ENCODE assay signal across 18 cellular contexts in genomic region chr11:11073996-11074395, GRCh38.
"Had no signal": no experiment of that assay in that cellular context is flagged by ENCODE, and none has a peak within 500 bp of the region (broad histone marks: within the 10 kb centered on the region; RNA-seq: fewer than 3 reads in every experiment).

No MANE protein-coding gene starts in this region.

- H3K36me3 ChIP-seq: lower lobe of right lung, sigmoid colon, stomach, vagina had no signal

- H3K9me3 ChIP-seq: lower lobe of right lung, sigmoid colon, stomach, vagina had no signal

- DNase-seq: activated CD4-positive, alpha-beta T cell treated with anti-CD3 and anti-CD28 coated beads for 1 hour; activated CD4-positive, alpha-beta T cell treated with anti-CD3 and anti-CD28 coated beads, Interleukin-2, amount 50 U/mL, for 1 hour; activated CD8-positive, alpha-beta T cell treated with anti-CD3 and anti-CD28 coated beads, Interleukin-2, amount 10 ng/mL, durations not matched to agents 7 days and 5 days; activated gamma-delta T cell; aorta; cerebellar nuclear complex; endodermal cell; foreskin fibroblast; kidney; lower lobe of right lung; naive B cell; sigmoid colon; stimulated activated CD4-positive, alpha-beta T cell treated with anti-CD3 and anti-CD28 coated beads, Interleukin-15, amount 100 ng/mL, for 24 hours; stomach; T-helper 9 cell had no signal

- H3K4me2 ChIP-seq: smooth muscle cell had no signal

- H3K4me1 ChIP-seq: lower lobe of right lung, stomach had no signal

- H3K27ac ChIP-seq: coronary artery, lower lobe of right lung, sigmoid colon, stomach, vagina had no signal

- H3K4me3 ChIP-seq: coronary artery, lower lobe of right lung, sigmoid colon, smooth muscle cell, stomach, vagina had no signal

- H3K27me3 ChIP-seq: sigmoid colon, vagina had no signal
